22 cellular contexts compared by ENCODE assay signal in the genomic region with DNA sequence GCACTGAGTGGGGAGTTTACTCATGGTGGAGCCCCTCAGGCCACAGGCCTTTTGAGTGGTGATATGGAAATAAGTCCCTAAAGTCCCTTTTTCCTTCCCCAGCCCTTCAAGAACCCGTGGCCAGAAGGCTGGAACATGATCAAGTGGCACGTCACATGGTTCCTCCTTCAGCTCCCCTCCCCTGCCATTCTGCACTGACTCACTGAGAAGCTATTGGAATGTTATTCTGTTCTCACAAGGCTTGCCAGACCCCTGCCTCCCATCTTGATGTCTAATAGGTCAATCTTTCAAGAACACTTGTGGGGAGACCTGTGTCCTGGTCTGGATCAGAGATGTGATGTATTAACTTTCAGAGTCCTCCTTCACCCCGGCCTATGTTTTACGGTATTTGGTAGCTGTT.
DNase-seq lines count a peak whose midpoint lies in the region; ATAC-seq, FAIRE-seq and TF ChIP-seq lines count a peak whose summit lies in the region.
"Had no signal": no experiment of that assay in that cellular context is flagged by ENCODE, and none has a peak within 500 bp of the region (broad histone marks: within the 10 kb centered on the region; RNA-seq: fewer than 3 reads in every experiment).

No MANE protein-coding gene starts in this region.

- FAIRE-seq in GM12892 (lab: Jason Lieb, UNC) = no peak
- FAIRE-seq: endometrium, H54 had no signal

- no peaks in the 10 kb centered on the region for H3K79me2 ChIP-seq in GM23248 (ENCODE audit: insufficient read depth)
- no peaks in the 10 kb centered on the region for H3K79me2 ChIP-seq in hepatocyte

- DNase-seq in GM23248 (peak; percentile 1), SK-MEL-5 (ENCODE audit: low read depth, low spot score) (peak; percentile 5), hepatocyte (ENCODE audit: low spot score) (peak; percentile 12), renal cortical epithelial cell (ENCODE audit: low read depth) (peak; percentile 50), GM12892 (ENCODE audit: insufficient read length) (no peak), NCI-H128 (lab: John Stamatoyannopoulos, UW; ENCODE audit: unreplicated experiment) (no peak), body of pancreas (no peak), HUDEP-2 (lab: John Stamatoyannopoulos, UW; ENCODE audit: unreplicated experiment in 76 of 76) (no peak)
- DNase-seq: activated CD4-positive, alpha-beta T cell treated with anti-CD3 and anti-CD28 coated beads, Interleukin-2, amount 50 U/mL, for 48 hours; activated effector memory CD4-positive, alpha-beta T cell treated with Interleukin-2 at 50 U/mL for 16 hours; AML-193; CD8-positive, alpha-beta memory T cell; MM.1S; NCI-H1436; NCI-H524 treated with DMSO at 0.1 percent for 48 hours; RPMI8226; stimulated activated CD4-positive, alpha-beta T cell treated with anti-CD3 and anti-CD28 coated beads, Interleukin-4, amount 100 ng/mL, for 24 hours had no signal

- TF ChIP-seq CTCF in hepatocyte (IDR thresholded peaks at IDR 0.05; ENCODE audit: poor library complexity) (no peak), body of pancreas (IDR thresholded peaks at IDR 0.05) (no peak)

- H3K9me2 ChIP-seq in GM23248 (ENCODE audit: insufficient read depth) (no peaks in the 10 kb centered on the region), hepatocyte (replicated peaks; ENCODE audit: insufficient read depth) (no peaks in the 10 kb centered on the region)

- H3K36me3 ChIP-seq in GM23248 (ENCODE audit: low read depth) (no peaks in the 10 kb centered on the region), hepatocyte (replicated peaks; ENCODE audit: insufficient read depth, low read depth) (no peaks in the 10 kb centered on the region), body of pancreas (replicated peaks in 1 of 2; ENCODE audit: insufficient read depth in 1 of 2, low read depth in 2 of 2) (no peaks in the 10 kb centered on the region)
- H3K36me3 ChIP-seq: prostate gland, tibial nerve had no signal

- no peak overlapping the region for H3K27ac ChIP-seq in GM23248
- no peak overlapping the region for H3K27ac ChIP-seq in hepatocyte
- H3K27ac ChIP-seq in body of pancreas = no peak overlapping the region
- H3K27ac ChIP-seq: prostate gland, tibial nerve had no signal

- H4K20me1 ChIP-seq in GM23248 (ENCODE audit: insufficient read depth) (no peaks in the 10 kb centered on the region), hepatocyte (ENCODE audit: insufficient read depth, poor library complexity, severe bottlenecking) (no peaks in the 10 kb centered on the region)

- ATAC-seq in body of pancreas = no peak
- ATAC-seq: WTC11 had no signal

- H3K4me1 ChIP-seq in GM23248 (ENCODE audit: insufficient read depth) (no peaks in the 10 kb centered on the region), hepatocyte (ENCODE audit: insufficient read depth) (no peaks in the 10 kb centered on the region), body of pancreas (no peaks in the 10 kb centered on the region)
- H3K4me1 ChIP-seq: prostate gland, tibial nerve had no signal

- WGBS in GM23248 (ENCODE audit: low coverage in 1 of 2, low lambda C conversion rate in 2 of 2, missing lambda C conversion rate in 2 of 2), 2 experiments = 35% methylated on average over 4 of the region's 4 CpGs
- 74% methylated on average over 4 of the region's 4 CpGs for WGBS in hepatocyte (ENCODE audit: low lambda C conversion rate, missing lambda C conversion rate)
- 67 to 70% methylated on average over 4 of the region's 4 CpGs for WGBS in body of pancreas, 2 donors

- H3K27me3 ChIP-seq in GM23248 (replicated peaks; ENCODE audit: insufficient read depth) (no peaks in the 10 kb centered on the region), hepatocyte (no peaks in the 10 kb centered on the region), body of pancreas (no peaks in the 10 kb centered on the region)
- H3K27me3 ChIP-seq: tibial nerve had no signal

- TF ChIP-seq POLR2A in GM12892 (IDR thresholded peaks at IDR 0.05; ENCODE audit: low read depth, low read length) (no peak), body of pancreas (IDR thresholded peaks at IDR 0.05) (no peak)

- H3K9me3 ChIP-seq in GM23248 (ENCODE audit: low read depth) (no peaks in the 10 kb centered on the region), hepatocyte (ENCODE audit: low read depth) (no peaks in the 10 kb centered on the region), body of pancreas (no peaks in the 10 kb centered on the region)
- H3K9me3 ChIP-seq: prostate gland, tibial nerve had no signal

- intact Hi-C loops in body of pancreas (cut with DNase I) = no loop called here

- H3F3A ChIP-seq in GM23248 (ENCODE audit: insufficient read depth) = no peaks in the 10 kb centered on the region

- in situ Hi-C loops in GM23248 (cut with MboI) (no loop called here), SK-MEL-5 (cut with HindIII; ENCODE audit: low pct_unique_long_range_greater_than_20kb, low sequenced_read_pairs) (no loop called here)

- no peak overlapping the region for H2AFZ ChIP-seq in GM23248
- no peak overlapping the region for H2AFZ ChIP-seq in hepatocyte

- no peak overlapping the region for H3K9ac ChIP-seq in GM23248

- no peak overlapping the region for H3K4me2 ChIP-seq in GM23248 (ENCODE audit: unreplicated experiment)
- H3K4me2 ChIP-seq in hepatocyte = no peak overlapping the region

- no peak overlapping the region for H3K4me3 ChIP-seq in GM23248
- H3K4me3 ChIP-seq in hepatocyte = no peak overlapping the region
- H3K4me3 ChIP-seq in body of pancreas = no peak overlapping the region
- H3K4me3 ChIP-seq: prostate gland, tibial nerve had no signal

Comparison
In these comparisons a context has a peak if more than half of its experiments do, and no peak if none do; other contexts are left out.
1. DNase-seq: peak in GM23248 (single experiment), SK-MEL-5 (single experiment), hepatocyte (single experiment) and renal cortical epithelial cell (single experiment); none in GM12892 (single experiment), NCI-H128 (single experiment), body of pancreas (0 of 4) and HUDEP-2 (0 of 76).